ENCODE assay signal across 1 cellular context in the genomic region with DNA sequence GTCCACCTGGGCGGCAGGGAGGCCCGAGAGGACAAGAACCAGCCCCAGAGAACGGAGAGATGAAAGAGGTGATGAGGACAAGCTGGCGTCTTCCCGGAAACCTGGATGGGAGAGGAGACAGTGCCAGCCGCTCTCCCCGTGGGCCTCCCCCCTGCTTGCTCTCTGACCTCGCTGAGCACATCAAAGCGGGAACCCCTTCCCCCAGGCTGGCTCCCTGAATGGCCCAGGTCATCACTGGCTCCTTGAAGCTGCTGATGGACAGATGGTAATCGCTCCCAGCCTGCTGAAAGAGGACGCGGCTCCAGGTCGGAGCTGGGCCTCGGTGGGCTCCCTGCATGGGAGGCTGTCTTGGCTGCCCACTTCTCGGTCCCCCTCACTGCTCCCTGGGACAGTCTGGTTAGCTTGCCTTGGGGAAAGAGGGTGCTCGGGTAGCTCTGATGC.
A peak's percentile ranks its signal among the peaks of the same experiment; 100 is the strongest.
TF ChIP-seq lines count a peak whose summit lies in the region.

No MANE protein-coding gene starts in this region.

TF ChIP-seq in HepG2, 621 proteins besides CTCF, POLR2A, EP300 and RAD21 (continued from another document and continues in another):
- TF ChIP-seq NR2F6 (IDR thresholded peaks at IDR 0.05) = peak; percentile 95
- TF ChIP-seq NR2F6 (CRISPR knock-in tag; IDR thresholded peaks at IDR 0.05) = peak; percentile 97
- TF ChIP-seq CHD4 (IDR thresholded peaks at IDR 0.05; ENCODE audit: borderline replicate concordance, low read length) = no peak
- TF ChIP-seq, protein P1, sequence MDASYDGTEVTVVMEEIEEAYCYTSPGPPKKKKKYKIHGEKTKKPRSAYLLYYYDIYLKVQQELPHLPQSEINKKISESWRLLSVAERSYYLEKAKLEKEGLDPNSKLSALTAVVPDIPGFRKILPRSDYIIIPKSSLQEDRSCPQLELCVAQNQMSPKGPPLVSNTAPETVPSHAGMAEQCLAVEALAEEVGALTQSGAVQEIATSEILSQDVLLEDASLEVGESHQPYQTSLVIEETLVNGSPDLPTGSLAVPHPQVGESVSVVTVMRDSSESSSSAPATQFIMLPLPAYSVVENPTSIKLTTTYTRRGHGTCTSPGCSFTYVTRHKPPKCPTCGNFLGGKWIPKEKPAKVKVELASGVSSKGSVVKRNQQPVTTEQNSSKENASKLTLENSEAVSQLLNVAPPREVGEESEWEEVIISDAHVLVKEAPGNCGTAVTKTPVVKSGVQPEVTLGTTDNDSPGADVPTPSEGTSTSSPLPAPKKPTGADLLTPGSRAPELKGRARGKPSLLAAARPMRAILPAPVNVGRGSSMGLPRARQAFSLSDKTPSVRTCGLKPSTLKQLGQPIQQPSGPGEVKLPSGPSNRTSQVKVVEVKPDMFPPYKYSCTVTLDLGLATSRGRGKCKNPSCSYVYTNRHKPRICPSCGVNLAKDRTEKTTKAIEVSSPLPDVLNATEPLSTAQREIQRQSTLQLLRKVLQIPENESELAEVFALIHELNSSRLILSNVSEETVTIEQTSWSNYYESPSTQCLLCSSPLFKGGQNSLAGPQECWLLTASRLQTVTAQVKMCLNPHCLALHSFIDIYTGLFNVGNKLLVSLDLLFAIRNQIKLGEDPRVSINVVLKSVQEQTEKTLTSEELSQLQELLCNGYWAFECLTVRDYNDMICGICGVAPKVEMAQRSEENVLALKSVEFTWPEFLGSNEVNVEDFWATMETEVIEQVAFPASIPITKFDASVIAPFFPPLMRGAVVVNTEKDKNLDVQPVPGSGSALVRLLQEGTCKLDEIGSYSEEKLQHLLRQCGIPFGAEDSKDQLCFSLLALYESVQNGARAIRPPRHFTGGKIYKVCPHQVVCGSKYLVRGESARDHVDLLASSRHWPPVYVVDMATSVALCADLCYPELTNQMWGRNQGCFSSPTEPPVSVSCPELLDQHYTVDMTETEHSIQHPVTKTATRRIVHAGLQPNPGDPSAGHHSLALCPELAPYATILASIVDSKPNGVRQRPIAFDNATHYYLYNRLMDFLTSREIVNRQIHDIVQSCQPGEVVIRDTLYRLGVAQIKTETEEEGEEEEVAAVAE (CRISPR knock-in tag; IDR thresholded peaks at IDR 0.05; ENCODE audit: borderline replicate concordance) = no peak
- no peak; the same call in 1 of the 2 replicates for TF ChIP-seq CBX5 (CRISPR knock-in tag; IDR thresholded peaks at IDR 0.05; ENCODE audit: borderline replicate concordance)
- TF ChIP-seq, protein P2, sequence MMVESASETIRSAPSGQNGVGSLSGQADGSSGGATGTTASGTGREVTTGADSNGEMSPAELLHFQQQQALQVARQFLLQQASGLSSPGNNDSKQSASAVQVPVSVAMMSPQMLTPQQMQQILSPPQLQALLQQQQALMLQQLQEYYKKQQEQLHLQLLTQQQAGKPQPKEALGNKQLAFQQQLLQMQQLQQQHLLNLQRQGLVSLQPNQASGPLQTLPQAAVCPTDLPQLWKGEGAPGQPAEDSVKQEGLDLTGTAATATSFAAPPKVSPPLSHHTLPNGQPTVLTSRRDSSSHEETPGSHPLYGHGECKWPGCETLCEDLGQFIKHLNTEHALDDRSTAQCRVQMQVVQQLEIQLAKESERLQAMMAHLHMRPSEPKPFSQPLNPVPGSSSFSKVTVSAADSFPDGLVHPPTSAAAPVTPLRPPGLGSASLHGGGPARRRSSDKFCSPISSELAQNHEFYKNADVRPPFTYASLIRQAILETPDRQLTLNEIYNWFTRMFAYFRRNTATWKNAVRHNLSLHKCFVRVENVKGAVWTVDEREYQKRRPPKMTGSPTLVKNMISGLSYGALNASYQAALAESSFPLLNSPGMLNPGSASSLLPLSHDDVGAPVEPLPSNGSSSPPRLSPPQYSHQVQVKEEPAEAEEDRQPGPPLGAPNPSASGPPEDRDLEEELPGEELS (CRISPR knock-in tag; IDR thresholded peaks at IDR 0.05) = peak; percentile 60
- no peak for TF ChIP-seq NPAS2 (CRISPR knock-in tag; IDR thresholded peaks at IDR 0.05; ENCODE audit: borderline replicate concordance)
- TF ChIP-seq PTBP1 (IDR thresholded peaks at IDR 0.05; ENCODE audit: low read depth, low read length, poor library complexity, severe bottlenecking) = no peak
- TF ChIP-seq, protein P3, sequence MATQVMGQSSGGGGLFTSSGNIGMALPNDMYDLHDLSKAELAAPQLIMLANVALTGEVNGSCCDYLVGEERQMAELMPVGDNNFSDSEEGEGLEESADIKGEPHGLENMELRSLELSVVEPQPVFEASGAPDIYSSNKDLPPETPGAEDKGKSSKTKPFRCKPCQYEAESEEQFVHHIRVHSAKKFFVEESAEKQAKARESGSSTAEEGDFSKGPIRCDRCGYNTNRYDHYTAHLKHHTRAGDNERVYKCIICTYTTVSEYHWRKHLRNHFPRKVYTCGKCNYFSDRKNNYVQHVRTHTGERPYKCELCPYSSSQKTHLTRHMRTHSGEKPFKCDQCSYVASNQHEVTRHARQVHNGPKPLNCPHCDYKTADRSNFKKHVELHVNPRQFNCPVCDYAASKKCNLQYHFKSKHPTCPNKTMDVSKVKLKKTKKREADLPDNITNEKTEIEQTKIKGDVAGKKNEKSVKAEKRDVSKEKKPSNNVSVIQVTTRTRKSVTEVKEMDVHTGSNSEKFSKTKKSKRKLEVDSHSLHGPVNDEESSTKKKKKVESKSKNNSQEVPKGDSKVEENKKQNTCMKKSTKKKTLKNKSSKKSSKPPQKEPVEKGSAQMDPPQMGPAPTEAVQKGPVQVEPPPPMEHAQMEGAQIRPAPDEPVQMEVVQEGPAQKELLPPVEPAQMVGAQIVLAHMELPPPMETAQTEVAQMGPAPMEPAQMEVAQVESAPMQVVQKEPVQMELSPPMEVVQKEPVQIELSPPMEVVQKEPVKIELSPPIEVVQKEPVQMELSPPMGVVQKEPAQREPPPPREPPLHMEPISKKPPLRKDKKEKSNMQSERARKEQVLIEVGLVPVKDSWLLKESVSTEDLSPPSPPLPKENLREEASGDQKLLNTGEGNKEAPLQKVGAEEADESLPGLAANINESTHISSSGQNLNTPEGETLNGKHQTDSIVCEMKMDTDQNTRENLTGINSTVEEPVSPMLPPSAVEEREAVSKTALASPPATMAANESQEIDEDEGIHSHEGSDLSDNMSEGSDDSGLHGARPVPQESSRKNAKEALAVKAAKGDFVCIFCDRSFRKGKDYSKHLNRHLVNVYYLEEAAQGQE (IDR thresholded peaks at IDR 0.05; ENCODE audit: borderline replicate concordance in 1 of 2, low read depth in 1 of 2, low read length in 2 of 2) = no peak
- TF ChIP-seq MAF1 (CRISPR knock-in tag; IDR thresholded peaks at IDR 0.05; ENCODE audit: borderline replicate concordance) = no peak
- no peak for TF ChIP-seq ZIK1 (CRISPR knock-in tag; IDR thresholded peaks at IDR 0.05; ENCODE audit: borderline replicate concordance, low read depth)
- TF ChIP-seq ZNF572 (CRISPR knock-in tag; IDR thresholded peaks at IDR 0.05) = peak; percentile 72; the same call in 1 of the 2 replicates
- TF ChIP-seq HDAC6 (IDR thresholded peaks at IDR 0.05; ENCODE audit: low read depth, low read length) = no peak
- 0 out of 2 replicates have a peak, but pooled peaks have one; percentile 29 for TF ChIP-seq SPEN (CRISPR knock-in tag; IDR thresholded peaks at IDR 0.05; ENCODE audit: low read depth)
- TF ChIP-seq SOX13 (IDR thresholded peaks at IDR 0.05) = no peak
- TF ChIP-seq SOX13 (CRISPR knock-in tag; conservative IDR thresholded peaks at IDR 0.05 in 1 of 2, IDR thresholded peaks at IDR 0.05 in 1 of 2) = peak in 1 of 2 experiments; percentile 80; a peak in 2 of 4 replicates
- TF ChIP-seq BCL6 (CRISPR knock-in tag; IDR thresholded peaks at IDR 0.05) = peak; percentile 80
- TF ChIP-seq ZNF343 (CRISPR knock-in tag; IDR thresholded peaks at IDR 0.05) = no peak
- TF ChIP-seq, protein P4, sequence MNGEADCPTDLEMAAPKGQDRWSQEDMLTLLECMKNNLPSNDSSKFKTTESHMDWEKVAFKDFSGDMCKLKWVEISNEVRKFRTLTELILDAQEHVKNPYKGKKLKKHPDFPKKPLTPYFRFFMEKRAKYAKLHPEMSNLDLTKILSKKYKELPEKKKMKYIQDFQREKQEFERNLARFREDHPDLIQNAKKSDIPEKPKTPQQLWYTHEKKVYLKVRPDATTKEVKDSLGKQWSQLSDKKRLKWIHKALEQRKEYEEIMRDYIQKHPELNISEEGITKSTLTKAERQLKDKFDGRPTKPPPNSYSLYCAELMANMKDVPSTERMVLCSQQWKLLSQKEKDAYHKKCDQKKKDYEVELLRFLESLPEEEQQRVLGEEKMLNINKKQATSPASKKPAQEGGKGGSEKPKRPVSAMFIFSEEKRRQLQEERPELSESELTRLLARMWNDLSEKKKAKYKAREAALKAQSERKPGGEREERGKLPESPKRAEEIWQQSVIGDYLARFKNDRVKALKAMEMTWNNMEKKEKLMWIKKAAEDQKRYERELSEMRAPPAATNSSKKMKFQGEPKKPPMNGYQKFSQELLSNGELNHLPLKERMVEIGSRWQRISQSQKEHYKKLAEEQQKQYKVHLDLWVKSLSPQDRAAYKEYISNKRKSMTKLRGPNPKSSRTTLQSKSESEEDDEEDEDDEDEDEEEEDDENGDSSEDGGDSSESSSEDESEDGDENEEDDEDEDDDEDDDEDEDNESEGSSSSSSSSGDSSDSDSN (CRISPR knock-in tag; IDR thresholded peaks at IDR 0.05) = peak; percentile 49; the same call in 1 of the 2 replicates
- peak; percentile 67; the same call in 1 of the 2 replicates for TF ChIP-seq SP5 (CRISPR knock-in tag; IDR thresholded peaks at IDR 0.05; ENCODE audit: borderline replicate concordance, low read depth)
- TF ChIP-seq, protein P5, sequence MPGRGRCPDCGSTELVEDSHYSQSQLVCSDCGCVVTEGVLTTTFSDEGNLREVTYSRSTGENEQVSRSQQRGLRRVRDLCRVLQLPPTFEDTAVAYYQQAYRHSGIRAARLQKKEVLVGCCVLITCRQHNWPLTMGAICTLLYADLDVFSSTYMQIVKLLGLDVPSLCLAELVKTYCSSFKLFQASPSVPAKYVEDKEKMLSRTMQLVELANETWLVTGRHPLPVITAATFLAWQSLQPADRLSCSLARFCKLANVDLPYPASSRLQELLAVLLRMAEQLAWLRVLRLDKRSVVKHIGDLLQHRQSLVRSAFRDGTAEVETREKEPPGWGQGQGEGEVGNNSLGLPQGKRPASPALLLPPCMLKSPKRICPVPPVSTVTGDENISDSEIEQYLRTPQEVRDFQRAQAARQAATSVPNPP (CRISPR knock-in tag; IDR thresholded peaks at IDR 0.05) = no peak
- TF ChIP-seq, protein P6, sequence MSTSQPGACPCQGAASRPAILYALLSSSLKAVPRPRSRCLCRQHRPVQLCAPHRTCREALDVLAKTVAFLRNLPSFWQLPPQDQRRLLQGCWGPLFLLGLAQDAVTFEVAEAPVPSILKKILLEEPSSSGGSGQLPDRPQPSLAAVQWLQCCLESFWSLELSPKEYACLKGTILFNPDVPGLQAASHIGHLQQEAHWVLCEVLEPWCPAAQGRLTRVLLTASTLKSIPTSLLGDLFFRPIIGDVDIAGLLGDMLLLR (CRISPR knock-in tag; IDR thresholded peaks at IDR 0.05) = 0 out of 2 replicates have a peak, but pooled peaks have one; percentile 61
- TF ChIP-seq MEIS1 (CRISPR knock-in tag; IDR thresholded peaks at IDR 0.05; ENCODE audit: borderline replicate concordance) = no peak
- TF ChIP-seq HNF4G (IDR thresholded peaks at IDR 0.05; ENCODE audit: borderline replicate concordance, low read depth, low read length) = peak; percentile 58; the same call in 1 of the 2 replicates
- peak; percentile 73; the same call in 1 of the 2 replicates for TF ChIP-seq HNF4G (CRISPR knock-in tag; IDR thresholded peaks at IDR 0.05; ENCODE audit: borderline replicate concordance, low read depth)
- TF ChIP-seq ZNF282 (IDR thresholded peaks at IDR 0.05; ENCODE audit: partially characterized antibody) = no peak
- peak; percentile 72 for TF ChIP-seq ELF3 (CRISPR knock-in tag; IDR thresholded peaks at IDR 0.05)
- TF ChIP-seq ELF1 (CRISPR knock-in tag; IDR thresholded peaks at IDR 0.05) = peak; percentile 35; the same call in 1 of the 2 replicates
- no peak for TF ChIP-seq PAX8 (CRISPR knock-in tag; IDR thresholded peaks at IDR 0.05; ENCODE audit: borderline replicate concordance)
- TF ChIP-seq, protein P7, sequence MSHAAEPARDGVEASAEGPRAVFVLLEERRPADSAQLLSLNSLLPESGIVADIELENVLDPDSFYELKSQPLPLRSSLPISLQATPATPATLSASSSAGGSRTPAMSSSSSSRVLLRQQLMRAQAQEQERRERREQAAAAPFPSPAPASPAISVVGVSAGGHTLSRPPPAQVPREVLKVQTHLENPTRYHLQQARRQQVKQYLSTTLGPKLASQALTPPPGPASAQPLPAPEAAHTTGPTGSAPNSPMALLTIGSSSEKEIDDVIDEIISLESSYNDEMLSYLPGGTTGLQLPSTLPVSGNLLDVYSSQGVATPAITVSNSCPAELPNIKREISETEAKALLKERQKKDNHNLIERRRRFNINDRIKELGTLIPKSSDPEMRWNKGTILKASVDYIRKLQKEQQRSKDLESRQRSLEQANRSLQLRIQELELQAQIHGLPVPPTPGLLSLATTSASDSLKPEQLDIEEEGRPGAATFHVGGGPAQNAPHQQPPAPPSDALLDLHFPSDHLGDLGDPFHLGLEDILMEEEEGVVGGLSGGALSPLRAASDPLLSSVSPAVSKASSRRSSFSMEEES (CRISPR knock-in tag; IDR thresholded peaks at IDR 0.05) = peak; percentile 56; the same call in 1 of the 2 replicates
- 0 out of 2 replicates have a peak, but pooled peaks have one; percentile 66 for TF ChIP-seq ZNF543 (CRISPR knock-in tag; IDR thresholded peaks at IDR 0.05)
- TF ChIP-seq MIER3 (CRISPR knock-in tag; IDR thresholded peaks at IDR 0.05; ENCODE audit: borderline replicate concordance) = peak; percentile 43; the same call in 1 of the 2 replicates
- peak; percentile 78 for TF ChIP-seq TBX2 (CRISPR knock-in tag; IDR thresholded peaks at IDR 0.05; ENCODE audit: borderline replicate concordance)
- TF ChIP-seq SMAD3 (CRISPR knock-in tag; IDR thresholded peaks at IDR 0.05) = no peak
- TF ChIP-seq, protein P8, sequence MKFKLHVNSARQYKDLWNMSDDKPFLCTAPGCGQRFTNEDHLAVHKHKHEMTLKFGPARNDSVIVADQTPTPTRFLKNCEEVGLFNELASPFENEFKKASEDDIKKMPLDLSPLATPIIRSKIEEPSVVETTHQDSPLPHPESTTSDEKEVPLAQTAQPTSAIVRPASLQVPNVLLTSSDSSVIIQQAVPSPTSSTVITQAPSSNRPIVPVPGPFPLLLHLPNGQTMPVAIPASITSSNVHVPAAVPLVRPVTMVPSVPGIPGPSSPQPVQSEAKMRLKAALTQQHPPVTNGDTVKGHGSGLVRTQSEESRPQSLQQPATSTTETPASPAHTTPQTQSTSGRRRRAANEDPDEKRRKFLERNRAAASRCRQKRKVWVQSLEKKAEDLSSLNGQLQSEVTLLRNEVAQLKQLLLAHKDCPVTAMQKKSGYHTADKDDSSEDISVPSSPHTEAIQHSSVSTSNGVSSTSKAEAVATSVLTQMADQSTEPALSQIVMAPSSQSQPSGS (CRISPR knock-in tag; IDR thresholded peaks at IDR 0.05) = no peak
- no peak for TF ChIP-seq CEBPB (IDR thresholded peaks at IDR 0.05; ENCODE audit: borderline replicate concordance, low read depth, low read length)
- no peak for TF ChIP-seq ZNF432 (CRISPR knock-in tag; IDR thresholded peaks at IDR 0.05; ENCODE audit: borderline replicate concordance)
- no peak for TF ChIP-seq PRPF4 (IDR thresholded peaks at IDR 0.05; ENCODE audit: low read depth, low read length, poor library complexity, severe bottlenecking)
- TF ChIP-seq, protein P9, sequence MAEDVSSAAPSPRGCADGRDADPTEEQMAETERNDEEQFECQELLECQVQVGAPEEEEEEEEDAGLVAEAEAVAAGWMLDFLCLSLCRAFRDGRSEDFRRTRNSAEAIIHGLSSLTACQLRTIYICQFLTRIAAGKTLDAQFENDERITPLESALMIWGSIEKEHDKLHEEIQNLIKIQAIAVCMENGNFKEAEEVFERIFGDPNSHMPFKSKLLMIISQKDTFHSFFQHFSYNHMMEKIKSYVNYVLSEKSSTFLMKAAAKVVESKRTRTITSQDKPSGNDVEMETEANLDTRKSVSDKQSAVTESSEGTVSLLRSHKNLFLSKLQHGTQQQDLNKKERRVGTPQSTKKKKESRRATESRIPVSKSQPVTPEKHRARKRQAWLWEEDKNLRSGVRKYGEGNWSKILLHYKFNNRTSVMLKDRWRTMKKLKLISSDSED (CRISPR knock-in tag; IDR thresholded peaks at IDR 0.05) = no peak
- TF ChIP-seq NCOA2 (CRISPR knock-in tag; IDR thresholded peaks at IDR 0.05) = peak; percentile 94
- TF ChIP-seq ZNF331 (CRISPR knock-in tag; IDR thresholded peaks at IDR 0.05) = peak; percentile 20; the same call in 1 of the 2 replicates
